Comparison of ENCODE assay signal across 1 cellular context in the genomic region with DNA sequence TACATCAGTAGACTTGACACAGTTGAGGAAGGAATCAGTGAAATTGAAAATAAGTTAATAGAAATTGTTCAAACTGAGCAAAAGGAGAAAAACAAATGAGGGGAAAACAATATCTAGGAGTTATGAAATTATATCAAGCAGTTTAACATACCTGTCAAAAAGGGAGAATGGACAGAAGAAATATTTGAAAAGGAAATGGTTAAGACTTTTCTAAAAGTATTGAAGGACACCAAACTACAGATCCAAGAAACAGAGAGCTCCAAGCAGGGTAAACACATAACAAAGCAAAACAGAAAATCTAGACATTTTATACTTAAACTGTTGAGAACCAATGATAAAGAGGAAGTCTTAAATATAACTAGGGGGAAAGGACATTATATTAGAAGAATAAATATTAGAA.
TF ChIP-seq lines count a peak whose summit lies in the region.

No MANE protein-coding gene starts in this region.

TF ChIP-seq in K562, 482 proteins besides CTCF, POLR2A, EP300 and RAD21:
- TF ChIP-seq, protein P1, sequence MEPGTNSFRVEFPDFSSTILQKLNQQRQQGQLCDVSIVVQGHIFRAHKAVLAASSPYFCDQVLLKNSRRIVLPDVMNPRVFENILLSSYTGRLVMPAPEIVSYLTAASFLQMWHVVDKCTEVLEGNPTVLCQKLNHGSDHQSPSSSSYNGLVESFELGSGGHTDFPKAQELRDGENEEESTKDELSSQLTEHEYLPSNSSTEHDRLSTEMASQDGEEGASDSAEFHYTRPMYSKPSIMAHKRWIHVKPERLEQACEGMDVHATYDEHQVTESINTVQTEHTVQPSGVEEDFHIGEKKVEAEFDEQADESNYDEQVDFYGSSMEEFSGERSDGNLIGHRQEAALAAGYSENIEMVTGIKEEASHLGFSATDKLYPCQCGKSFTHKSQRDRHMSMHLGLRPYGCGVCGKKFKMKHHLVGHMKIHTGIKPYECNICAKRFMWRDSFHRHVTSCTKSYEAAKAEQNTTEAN (CRISPR knock-in tag; IDR thresholded peaks at IDR 0.05), result no peak
- TF ChIP-seq, protein P2, sequence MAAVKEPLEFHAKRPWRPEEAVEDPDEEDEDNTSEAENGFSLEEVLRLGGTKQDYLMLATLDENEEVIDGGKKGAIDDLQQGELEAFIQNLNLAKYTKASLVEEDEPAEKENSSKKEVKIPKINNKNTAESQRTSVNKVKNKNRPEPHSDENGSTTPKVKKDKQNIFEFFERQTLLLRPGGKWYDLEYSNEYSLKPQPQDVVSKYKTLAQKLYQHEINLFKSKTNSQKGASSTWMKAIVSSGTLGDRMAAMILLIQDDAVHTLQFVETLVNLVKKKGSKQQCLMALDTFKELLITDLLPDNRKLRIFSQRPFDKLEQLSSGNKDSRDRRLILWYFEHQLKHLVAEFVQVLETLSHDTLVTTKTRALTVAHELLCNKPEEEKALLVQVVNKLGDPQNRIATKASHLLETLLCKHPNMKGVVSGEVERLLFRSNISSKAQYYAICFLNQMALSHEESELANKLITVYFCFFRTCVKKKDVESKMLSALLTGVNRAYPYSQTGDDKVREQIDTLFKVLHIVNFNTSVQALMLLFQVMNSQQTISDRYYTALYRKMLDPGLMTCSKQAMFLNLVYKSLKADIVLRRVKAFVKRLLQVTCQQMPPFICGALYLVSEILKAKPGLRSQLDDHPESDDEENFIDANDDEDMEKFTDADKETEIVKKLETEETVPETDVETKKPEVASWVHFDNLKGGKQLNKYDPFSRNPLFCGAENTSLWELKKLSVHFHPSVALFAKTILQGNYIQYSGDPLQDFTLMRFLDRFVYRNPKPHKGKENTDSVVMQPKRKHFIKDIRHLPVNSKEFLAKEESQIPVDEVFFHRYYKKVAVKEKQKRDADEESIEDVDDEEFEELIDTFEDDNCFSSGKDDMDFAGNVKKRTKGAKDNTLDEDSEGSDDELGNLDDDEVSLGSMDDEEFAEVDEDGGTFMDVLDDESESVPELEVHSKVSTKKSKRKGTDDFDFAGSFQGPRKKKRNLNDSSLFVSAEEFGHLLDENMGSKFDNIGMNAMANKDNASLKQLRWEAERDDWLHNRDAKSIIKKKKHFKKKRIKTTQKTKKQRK (IDR thresholded peaks at IDR 0.05; ENCODE audit: borderline replicate concordance, low read depth, low read length), result no peak
- TF ChIP-seq, protein P3, sequence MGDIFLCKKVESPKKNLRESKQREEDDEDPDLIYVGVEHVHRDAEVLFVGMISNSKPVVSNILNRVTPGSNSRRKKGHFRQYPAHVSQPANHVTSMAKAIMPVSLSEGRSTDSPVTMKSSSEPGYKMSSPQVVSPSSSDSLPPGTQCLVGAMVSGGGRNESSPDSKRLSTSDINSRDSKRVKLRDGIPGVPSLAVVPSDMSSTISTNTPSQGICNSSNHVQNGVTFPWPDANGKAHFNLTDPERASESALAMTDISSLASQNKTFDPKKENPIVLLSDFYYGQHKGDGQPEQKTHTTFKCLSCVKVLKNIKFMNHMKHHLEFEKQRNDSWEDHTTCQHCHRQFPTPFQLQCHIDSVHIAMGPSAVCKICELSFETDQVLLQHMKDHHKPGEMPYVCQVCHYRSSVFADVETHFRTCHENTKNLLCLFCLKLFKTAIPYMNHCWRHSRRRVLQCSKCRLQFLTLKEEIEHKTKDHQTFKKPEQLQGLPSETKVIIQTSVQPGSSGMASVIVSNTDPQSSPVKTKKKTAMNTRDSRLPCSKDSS (IDR thresholded peaks at IDR 0.05; ENCODE audit: low read depth, partially characterized antibody), result peak; percentile 44
- no peak for TF ChIP-seq ZNF121 (CRISPR knock-in tag; conservative IDR thresholded peaks at IDR 0.05)
- no peak for TF ChIP-seq ELF1 (tag; IDR thresholded peaks at IDR 0.05)
- TF ChIP-seq TRIM28 (IDR thresholded peaks at IDR 0.05), result 0 out of 2 replicates have a peak, but pooled peaks have one; percentile 35
- TF ChIP-seq MYBL2 (IDR thresholded peaks at IDR 0.05; ENCODE audit: low read depth), result no peak
- TF ChIP-seq MYBL2 (CRISPR knock-in tag; IDR thresholded peaks at IDR 0.05; ENCODE audit: borderline replicate concordance), result no peak
